ENCODE assay signal across 34 cellular contexts in genomic region chr6:165689699-165690098, GRCh38. TPM values are rescaled to one million over a fixed set of nuclear protein-coding genes. Genes with fewer than 3 reads are reported as not detected.
DNase-seq lines count a peak whose midpoint lies in the region; ATAC-seq and TF ChIP-seq lines count a peak whose summit lies in the region.
"Had no signal": no experiment of that assay in that cellular context is flagged by ENCODE, and none has a peak within 500 bp of the region (broad histone marks: within the 10 kb centered on the region; RNA-seq: fewer than 3 reads in every experiment).

No MANE protein-coding gene starts in this region.

- H3K4me1 Mint-ChIP-seq in MCF 10A (ENCODE audit: insufficient read depth, unreplicated experiment), result no peaks in the 10 kb centered on the region
- H3K4me1 Mint-ChIP-seq: activated CD4-positive, alpha-beta T cell treated with anti-CD3 and anti-CD28 coated beads for 36 hours; immature natural killer cell; mesothelial cell of epicardium; naive thymus-derived CD8-positive, alpha-beta T cell; stimulated activated naive CD8-positive, alpha-beta T cell treated with anti-CD3 and anti-CD28 coated beads, Interleukin-15, amount 100 ng/mL, for 72 hours had no signal

- POLR2A ChIA-PET in MCF 10A (lab: Yijun Ruan, JAX), result no interaction called here

- H3K9me3 Mint-ChIP-seq in MCF 10A (ENCODE audit: unreplicated experiment), result peaks cover 7% of the 10 kb centered on the region
- H3K9me3 Mint-ChIP-seq: activated T-cell treated with anti-CD3 and anti-CD28 coated beads, Interleukin-2, amount 50 U/mL, for 24 hours; CD8-positive, alpha-beta T cell; T-helper 1 cell treated with Interleukin-12 subunit alpha and Interleukin-12 subunit beta and Interleukin-4 antibody, amounts not matched to agents 30 μg/mL and 1 μg/mL, for 36 hours had no signal

- H3K27ac ChIP-seq in breast epithelium, result no peak overlapping the region
- H3K27ac ChIP-seq: adrenal gland, dorsolateral prefrontal cortex, hepatocyte, pancreas, tibial artery had no signal

- intact Hi-C loops in MCF 10A (cut with micrococcal nuclease), result no loop called here
- intact Hi-C loops in breast epithelium (cut with DNase I; ENCODE audit: low total_unique reads), result no loop called here

- no peak for ATAC-seq in HG03039 (IDR thresholded peaks at IDR 0.05; ENCODE audit: unreplicated experiment)
- no peak for ATAC-seq in HG02884 (IDR thresholded peaks at IDR 0.05; ENCODE audit: unreplicated experiment)
- ATAC-seq: activated CD4-positive, alpha-beta T cell treated with anti-CD3 and anti-CD28 coated beads for 36 hours; CD8-positive, alpha-beta T cell; naive thymus-derived CD8-positive, alpha-beta T cell; pancreas; sciatic nerve; stimulated activated naive CD8-positive, alpha-beta T cell treated with anti-CD3 and anti-CD28 coated beads, Interleukin-15, amount 100 ng/mL, for 72 hours had no signal

- no peaks in the 10 kb centered on the region for H3K36me3 ChIP-seq in breast epithelium
- H3K36me3 ChIP-seq: adrenal gland, pancreas, tibial artery had no signal

- H3K9me3 ChIP-seq in breast epithelium, result no peaks in the 10 kb centered on the region
- H3K9me3 ChIP-seq: adrenal gland, pancreas, tibial artery had no signal

- H3K4me3 Mint-ChIP-seq in MCF 10A (ENCODE audit: unreplicated experiment), result no peak overlapping the region
- H3K4me3 Mint-ChIP-seq: activated CD4-positive, alpha-beta T cell treated with anti-CD3 and anti-CD28 coated beads for 36 hours; activated T-cell treated with anti-CD3 and anti-CD28 coated beads, Interleukin-2, amount 50 U/mL, for 24 hours; CD8-positive, alpha-beta T cell; immature natural killer cell; mesothelial cell of epicardium; naive thymus-derived CD8-positive, alpha-beta T cell; stimulated activated naive CD8-positive, alpha-beta T cell treated with anti-CD3 and anti-CD28 coated beads, Interleukin-15, amount 100 ng/mL, for 72 hours; T-helper 1 cell treated with Interleukin-12 subunit alpha and Interleukin-12 subunit beta and Interleukin-4 antibody, amounts not matched to agents 30 μg/mL and 1 μg/mL, for 36 hours had no signal

- no TSS peak for BruUV-seq in MCF 10A (replicated peaks; lab: Mats Ljungman, UMichigan)

- H3K4me1 ChIP-seq in breast epithelium, result no peaks in the 10 kb centered on the region
- H3K4me1 ChIP-seq: adrenal gland, pancreas had no signal

- peaks cover 7% of the 10 kb centered on the region for H3K36me3 Mint-ChIP-seq in MCF 10A (ENCODE audit: insufficient read depth, unreplicated experiment)
- H3K36me3 Mint-ChIP-seq: CD8-positive, alpha-beta T cell; immature natural killer cell; mesothelial cell of epicardium; naive thymus-derived CD8-positive, alpha-beta T cell had no signal

- no peak overlapping the region for H3K27ac Mint-ChIP-seq in MCF 10A (ENCODE audit: low read depth, unreplicated experiment)
- H3K27ac Mint-ChIP-seq: activated CD4-positive, alpha-beta T cell treated with anti-CD3 and anti-CD28 coated beads for 36 hours; activated T-cell treated with anti-CD3 and anti-CD28 coated beads, Interleukin-2, amount 50 U/mL, for 24 hours; CD8-positive, alpha-beta T cell; immature natural killer cell; mesothelial cell of epicardium; naive thymus-derived CD8-positive, alpha-beta T cell; stimulated activated naive CD8-positive, alpha-beta T cell treated with anti-CD3 and anti-CD28 coated beads, Interleukin-15, amount 100 ng/mL, for 72 hours; T-helper 1 cell treated with Interleukin-12 subunit alpha and Interleukin-12 subunit beta and Interleukin-4 antibody, amounts not matched to agents 30 μg/mL and 1 μg/mL, for 36 hours had no signal

- DNase-seq in MCF 10A (ENCODE audit: unreplicated experiment) (peak; percentile 11), breast epithelium (ENCODE audit: low spot score in 2 of 2) (no peak), choroid plexus epithelial cell (ENCODE audit: low read depth) (peak; percentile 90), kidney tubule cell (ENCODE audit: low spot score) (peak; percentile 26), NCI-H774 (lab: John Stamatoyannopoulos, UW) (no peak), T-helper 1 cell (no peak)
- DNase-seq: 8988T; activated CD4-positive, alpha-beta T cell treated with anti-CD3 and anti-CD28 coated beads for 36 hours; activated CD8-positive, alpha-beta memory T cell treated with anti-CD3 and anti-CD28 coated beads for 24 hours; activated gamma-delta T cell treated with Interleukin-2 at 50 U/mL for 16 hours; activated T-cell treated with anti-CD3 and anti-CD28 coated beads, Interleukin-2, amount 50 U/mL, for 24 hours; adrenal gland; CD8-positive, alpha-beta T cell; central memory CD4-positive, alpha-beta T cell; dorsolateral prefrontal cortex; foreskin melanocyte; GDM1; H7; immature natural killer cell; left ventricle myocardium superior; naive thymus-derived CD8-positive, alpha-beta T cell; NCI-H1092 treated with DMSO at 0.1 percent for 48 hours; NCI-H1930; NCI-H2227 treated with DMSO at 0.1 percent for 48 hours; pancreas; RPMI8226; stimulated activated naive CD8-positive, alpha-beta T cell treated with anti-CD3 and anti-CD28 coated beads, Interleukin-15, amount 100 ng/mL, for 72 hours; tibial artery had no signal

- no peaks in the 10 kb centered on the region for H3K27me3 ChIP-seq in breast epithelium
- H3K27me3 ChIP-seq: adrenal gland, hepatocyte had no signal

- no peak for TF ChIP-seq CTCF in MCF 10A (IDR thresholded peaks at IDR 0.05; ENCODE audit: unreplicated experiment)
- no peak for TF ChIP-seq CTCF in breast epithelium (IDR thresholded peaks at IDR 0.05)
- peak; percentile 48 for TF ChIP-seq CTCF in choroid plexus epithelial cell (conservative IDR thresholded peaks at IDR 0.05; ENCODE audit: low read depth, low read length)

- no peaks in the 10 kb centered on the region for H3K27me3 Mint-ChIP-seq in MCF 10A (ENCODE audit: insufficient read depth, unreplicated experiment)

- CTCF ChIA-PET in MCF 10A (lab: Yijun Ruan, JAX), result no interaction called here

- TF ChIP-seq POLR2A in breast epithelium (IDR thresholded peaks at IDR 0.05), result no peak

- H3K4me3 ChIP-seq in breast epithelium, result no peak overlapping the region
- H3K4me3 ChIP-seq in choroid plexus epithelial cell (ENCODE audit: low read depth, low read length), result no peak overlapping the region
- H3K4me3 ChIP-seq: adrenal gland, dorsolateral prefrontal cortex, hepatocyte, pancreas, tibial artery had no signal

RNA-seq across cellular contexts. Expression of gene PDE10A, which starts 26.7 kb away (rescaled TPM):
- total RNA-seq in MCF 10A (2022) (0.88 and 1.8 TPM in 2 replicates), breast epithelium (10 to 100 TPM in 2 of 3 donors, 1 to 10 TPM in 1; 2.7 to 22.0 (median 12.6) TPM)
- total RNA-seq: activated CD4-positive, alpha-beta T cell treated with anti-CD3 and anti-CD28 coated beads for 36 hours; CD8-positive, alpha-beta T cell; naive thymus-derived CD8-positive, alpha-beta T cell had no signal

Comparison
In these comparisons a context has a peak if more than half of its experiments do, and no peak if none do; other contexts are left out.
1. DNase-seq: peak in MCF 10A (single experiment), choroid plexus epithelial cell (single experiment) and kidney tubule cell (single experiment); none in breast epithelium (0 of 2), NCI-H774 (single experiment) and T-helper 1 cell (0 of 5).